Comparison of ENCODE assay signal across 9 cellular contexts in genomic region chr2:20611077-20611843, GRCh38. TPM values are rescaled to one million over a fixed set of nuclear protein-coding genes. Genes with fewer than 3 reads are reported as not detected.
DNase-seq lines count a peak whose midpoint lies in the region; ATAC-seq, FAIRE-seq and TF ChIP-seq lines count a peak whose summit lies in the region.
"Had no signal": no experiment of that assay in that cellular context is flagged by ENCODE, and none has a peak within 500 bp of the region (broad histone marks: within the 10 kb centered on the region; RNA-seq: fewer than 3 reads in every experiment).

No MANE protein-coding gene starts in this region.

- H3K36me3 Mint-ChIP-seq in chondrocyte (ENCODE audit: low read depth) = peaks cover 5% of the 10 kb centered on the region

- H3K36me3 ChIP-seq in small intestine (ENCODE audit: control insufficient read depth in 2 of 2, insufficient read depth in 2 of 2, low read length in 2 of 2) = no peaks in the 10 kb centered on the region

- no peak overlapping the region for H3K4me3 Mint-ChIP-seq in chondrocyte (ENCODE audit: unreplicated experiment)

- H3K27me3 ChIP-seq in small intestine (ENCODE audit: control insufficient read depth in 2 of 2, insufficient read depth in 2 of 2, low read length in 2 of 2) = no peaks in the 10 kb centered on the region

- no peaks in the 10 kb centered on the region for H3K27me3 Mint-ChIP-seq in chondrocyte (ENCODE audit: low read depth)

- no peaks in the 10 kb centered on the region for H3K9me3 ChIP-seq in small intestine (ENCODE audit: control insufficient read depth, low read depth)

- H3K27ac ChIP-seq in small intestine (ENCODE audit: low read depth in 1 of 2, low read length in 1 of 2) = peak overlapping the region; percentile 14 to 89

- DNase-seq in HT1080 (ENCODE audit: low read depth) (peak; percentile 86), chondrocyte (ENCODE audit: low spot score) (peak; percentile 54), left kidney (ENCODE audit: low read depth, low spot score) (peak; percentile 94), small intestine (peak; percentile 27), NCI-H446 (lab: John Stamatoyannopoulos, UW) (no peak), GOT3 (lab: John Stamatoyannopoulos, UW) (no peak), amniotic stem cell (lab: John Stamatoyannopoulos, UW) (no peak)

- WGBS in small intestine, 3 donors = 42 to 72% (median 70%) methylated on average over 15 of the region's 15 CpGs

- H3K4me1 ChIP-seq in small intestine (ENCODE audit: control insufficient read depth in 2 of 2, insufficient read depth in 1 of 2, low read depth in 1 of 2, low read length in 1 of 2) = no peaks in the 10 kb centered on the region

- H3K27ac Mint-ChIP-seq in chondrocyte (ENCODE audit: unreplicated experiment) = peak overlapping the region; percentile 84

- TF ChIP-seq CTCF in chondrocyte (IDR thresholded peaks at IDR 0.05) = no peak

- peaks cover 9% of the 10 kb centered on the region for H3K9me3 Mint-ChIP-seq in chondrocyte (ENCODE audit: low read depth)

- no peak for FAIRE-seq in small intestine (lab: Jason Lieb, UNC)
- FAIRE-seq: endometrium had no signal

- no peak for ATAC-seq in GM21786 (IDR thresholded peaks at IDR 0.05; ENCODE audit: unreplicated experiment)

- H3K4me3 ChIP-seq in small intestine (ENCODE audit: low read depth in 1 of 2, low read length in 2 of 2) = no peak overlapping the region

- H3K4me1 Mint-ChIP-seq in chondrocyte (ENCODE audit: low read depth) = peaks cover 23% of the 10 kb centered on the region

RNA-seq across cellular contexts. Expression of gene HS1BP3, which starts 39.6 kb away (rescaled TPM):
- total RNA-seq in HT1080 (2014; rRNA removed; shearing (Covaris generic)) = 18.4 and 21.9 TPM in 2 replicates
- polyA plus RNA-seq in HT1080 (2015; cell fraction: cytosol; rRNA removed) = 17.5 and 18.9 TPM in 2 replicates
- polyA plus RNA-seq in HT1080 (2015; cell fraction: nucleus; rRNA removed) = 23.3 and 24.1 TPM in 2 replicates
- 24.6 to 33.8 TPM (median 33.2 TPM) in 3 replicates for total RNA-seq in chondrocyte
- 10 to 100 TPM; 18.5 to 23.5 (median 23.2) TPM for polyA plus RNA-seq in small intestine

RNA-seq across cellular contexts. Expression of gene GDF7, which starts 55.7 kb away (rescaled TPM):
- total RNA-seq in HT1080 (2014; rRNA removed; shearing (Covaris generic)) = 0.27 and 0.33 TPM in 2 replicates
- 0.03 and 0.05 TPM in 2 replicates for polyA plus RNA-seq in HT1080 (2015; cell fraction: cytosol; rRNA removed)
- polyA plus RNA-seq in HT1080 (2015; cell fraction: nucleus; rRNA removed) = 0.08 and 0.14 TPM in 2 replicates
- 10.9 to 12.8 TPM (median 12.6 TPM) in 3 replicates for total RNA-seq in chondrocyte
- under 1 TPM in 1 of 3 donors, not detected in 2; 0.16 TPM for polyA plus RNA-seq in small intestine

Comparison
In these comparisons a context has a peak if more than half of its experiments do, and no peak if none do; other contexts are left out.
1. DNase-seq: peak in HT1080 (single experiment), chondrocyte (single experiment), left kidney (single experiment) and small intestine (single experiment); none in NCI-H446 (0 of 2), GOT3 (single experiment) and amniotic stem cell (single experiment).